Comparison of ENCODE assay signal across 3 cellular contexts in the genomic region with DNA sequence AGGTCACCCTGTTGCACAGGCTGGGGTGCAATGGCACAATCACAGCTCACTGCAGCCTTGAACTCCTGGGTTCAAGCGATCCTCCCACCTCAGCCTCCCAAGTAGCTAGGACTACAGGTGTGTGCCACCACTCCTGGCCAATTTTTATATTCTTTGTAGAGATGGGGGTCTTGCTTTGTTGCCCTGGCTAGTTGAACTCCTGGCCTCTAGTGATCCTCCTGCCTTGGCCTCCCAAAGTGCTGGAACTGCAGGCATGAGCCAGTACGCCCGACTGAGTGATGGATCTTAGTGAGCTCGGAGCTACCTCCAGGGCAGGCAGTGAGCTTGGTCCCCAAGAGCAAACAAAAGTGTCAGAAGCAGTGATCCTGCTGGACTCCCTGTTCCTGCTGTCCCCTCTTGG.
A peak's percentile ranks its signal among the peaks of the same experiment; 100 is the strongest.
TF ChIP-seq lines count a peak whose summit lies in the region.

No MANE protein-coding gene starts in this region.

TF ChIP-seq in WTC11, 78 proteins besides CTCF, POLR2A, EP300 and RAD21:
- TF ChIP-seq ZNF121 (CRISPR knock-in tag; IDR thresholded peaks at IDR 0.05) = peak; percentile 72

TF ChIP-seq in K562, 482 proteins besides CTCF, POLR2A, EP300 and RAD21:
- peak; percentile 14; the same call in 1 of the 2 replicates for TF ChIP-seq BCOR (IDR thresholded peaks at IDR 0.05)
- peak; percentile 61 for TF ChIP-seq ZNF121 (CRISPR knock-in tag; conservative IDR thresholded peaks at IDR 0.05)
- TF ChIP-seq, protein P1, sequence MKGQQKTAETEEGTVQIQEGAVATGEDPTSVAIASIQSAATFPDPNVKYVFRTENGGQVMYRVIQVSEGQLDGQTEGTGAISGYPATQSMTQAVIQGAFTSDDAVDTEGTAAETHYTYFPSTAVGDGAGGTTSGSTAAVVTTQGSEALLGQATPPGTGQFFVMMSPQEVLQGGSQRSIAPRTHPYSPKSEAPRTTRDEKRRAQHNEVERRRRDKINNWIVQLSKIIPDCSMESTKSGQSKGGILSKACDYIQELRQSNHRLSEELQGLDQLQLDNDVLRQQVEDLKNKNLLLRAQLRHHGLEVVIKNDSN (CRISPR knock-in tag; IDR thresholded peaks at IDR 0.05) = 0 out of 2 replicates have a peak, but pooled peaks have one; percentile 18

TF ChIP-seq in HepG2, 621 proteins besides CTCF, POLR2A, EP300 and RAD21:
- TF ChIP-seq ZNF460 (CRISPR knock-in tag; IDR thresholded peaks at IDR 0.05; ENCODE audit: borderline replicate concordance) = peak; percentile 16; the same call in 1 of the 2 replicates
